8 cellular contexts compared by ENCODE assay signal in genomic region chr22:25447689-25448434, GRCh38.
A peak's percentile ranks its signal among the peaks of the same experiment; 100 is the strongest.
DNase-seq lines count a peak whose midpoint lies in the region; FAIRE-seq and TF ChIP-seq lines count a peak whose summit lies in the region.

No MANE protein-coding gene starts in this region.

- H3K27me3 ChIP-seq in MM.1S (replicated peaks; ENCODE audit: insufficient read depth, low read length) (no peaks in the 10 kb centered on the region), thymus (ENCODE audit: control insufficient read depth, insufficient read depth) (no peaks in the 10 kb centered on the region)

- H3K4me1 ChIP-seq in MM.1S (ENCODE audit: low read length) (peaks cover 12% of the 10 kb centered on the region; the same call in 1 of the 2 replicates), thymus (ENCODE audit: control insufficient read depth, insufficient read depth, low read length) (peaks cover 4% of the 10 kb centered on the region)

- H3K36me3 Mint-ChIP-seq in osteocyte (ENCODE audit: unreplicated experiment), result no peaks in the 10 kb centered on the region

- H3K4me2 ChIP-seq in MM.1S (ENCODE audit: low read depth, low read length), result peak overlapping the region; percentile 74; the same call in 1 of the 2 replicates

- peaks cover 30% of the 10 kb centered on the region for H3K4me1 Mint-ChIP-seq in osteocyte (ENCODE audit: unreplicated experiment)

- peak overlapping the region; percentile 92 for H3K27ac Mint-ChIP-seq in osteocyte (ENCODE audit: unreplicated experiment)

- H3F3A ChIP-seq in MM.1S (ENCODE audit: insufficient read depth, low read length), result no peaks in the 10 kb centered on the region

- no peaks in the 10 kb centered on the region for H3K9me2 ChIP-seq in MM.1S (replicated peaks; ENCODE audit: insufficient read depth, low read length)

- H2AFZ ChIP-seq in MM.1S (ENCODE audit: low read length), result peak overlapping the region; percentile 86

- H4K20me1 ChIP-seq in MM.1S (ENCODE audit: insufficient read depth, low read length), result 0 out of 2 replicates have a peak, but pooled peaks cover 3% of the 10 kb centered on the region

- FAIRE-seq in H54 (lab: Jason Lieb, UNC), result peak; percentile 60

- DNase-seq in G401 (ENCODE audit: low spot score) (peak; percentile 90), H54 (ENCODE audit: insufficient read length, low spot score) (peak; percentile 73), MM.1S (peak; percentile 90), SK-N-MC (ENCODE audit: low read depth, low spot score) (no peak), glomerular visceral epithelial cell (ENCODE audit: extremely low spot score) (peak; percentile 87), osteocyte (ENCODE audit: extremely low spot score, unreplicated experiment) (peak; percentile 96)
- peak; percentile 87 for DNase-seq in activated naive CD4-positive, alpha-beta T cell treated with anti-CD3 and anti-CD28 coated beads, Interleukin-2, amount 50 U/mL, for 16 hours

- H3K27ac ChIP-seq in MM.1S (ENCODE audit: low read length) (peak overlapping the region; percentile 18; the same call in 1 of the 2 replicates), SK-N-MC (no peak overlapping the region), thymus (ENCODE audit: low read depth) (no peak overlapping the region)

- H3K9ac ChIP-seq in MM.1S (ENCODE audit: low read length), result peak overlapping the region; percentile 71
- H3K9ac ChIP-seq in SK-N-MC (ENCODE audit: insufficient read length), result peak overlapping the region; percentile 99

- H3K4me3 Mint-ChIP-seq in osteocyte (ENCODE audit: unreplicated experiment), result peak overlapping the region; percentile 94

- H3K36me3 ChIP-seq in MM.1S (replicated peaks; ENCODE audit: insufficient read depth, low read length), result no peaks in the 10 kb centered on the region
- H3K36me3 ChIP-seq in SK-N-MC (ENCODE audit: insufficient read depth, low read length), result peaks cover 23% of the 10 kb centered on the region
- H3K36me3 ChIP-seq in thymus (ENCODE audit: control insufficient read depth, insufficient read depth), result no peaks in the 10 kb centered on the region

- in situ Hi-C loops in G401 (cut with HindIII; ENCODE audit: low sequenced_read_pairs), result no loop called here

- TF ChIP-seq POLR2A in H54 (IDR thresholded peaks at IDR 0.05; ENCODE audit: low read depth, low read length), result peak; percentile 59

- peak; percentile 92 for TF ChIP-seq CTCF in MM.1S (IDR thresholded peaks at IDR 0.05; ENCODE audit: low read length)
- TF ChIP-seq CTCF in osteocyte (IDR thresholded peaks at IDR 0.05), result peak; percentile 91

- H3K79me2 ChIP-seq in MM.1S (ENCODE audit: low read length), result peaks cover 50% of the 10 kb centered on the region

- H3K27me3 Mint-ChIP-seq in osteocyte (ENCODE audit: unreplicated experiment), result no peaks in the 10 kb centered on the region

- H3K9me3 ChIP-seq in MM.1S (replicated peaks; ENCODE audit: insufficient read depth, low read length), result no peaks in the 10 kb centered on the region
- H3K9me3 ChIP-seq in SK-N-MC (ENCODE audit: low read depth, low read length), result no peaks in the 10 kb centered on the region
- no peaks in the 10 kb centered on the region for H3K9me3 ChIP-seq in thymus (ENCODE audit: control insufficient read depth)

- 7% methylated on average over 30 of the region's 30 CpGs for WGBS in thymus

- peak overlapping the region; percentile 67 for H3K4me3 ChIP-seq in MM.1S (ENCODE audit: low read length)
- H3K4me3 ChIP-seq in SK-N-MC, result peak overlapping the region; percentile 98
- H3K4me3 ChIP-seq in thymus (ENCODE audit: low read length), result peak overlapping the region; percentile 73

- no peaks in the 10 kb centered on the region for H3K9me3 Mint-ChIP-seq in osteocyte (ENCODE audit: unreplicated experiment)
